9 cellular contexts compared by ENCODE assay signal in genomic region chr16:24838554-24839266, GRCh38. TPM values are rescaled to one million over a fixed set of nuclear protein-coding genes. Genes with fewer than 3 reads are reported as not detected.
DNase-seq lines count a peak whose midpoint lies in the region; ATAC-seq, FAIRE-seq and TF ChIP-seq lines count a peak whose summit lies in the region.
"Had no signal": no experiment of that assay in that cellular context is flagged by ENCODE, and none has a peak within 500 bp of the region (broad histone marks: within the 10 kb centered on the region; RNA-seq: fewer than 3 reads in every experiment).

No MANE protein-coding gene starts in this region.

- peaks cover 5% of the 10 kb centered on the region for H3K4me1 ChIP-seq in foreskin keratinocyte
- H3K4me1 ChIP-seq in pancreas, result peaks cover 0 to 8% (median 0%) of the 10 kb centered on the region in 3 donors
- no peaks in the 10 kb centered on the region for H3K4me1 ChIP-seq in effector memory CD4-positive, alpha-beta T cell (ENCODE audit: control insufficient read depth, insufficient read depth, low read length, poor library complexity, severe bottlenecking)

- intact Hi-C loops in pancreas (cut with DNase I), result no loop called here

- no peak for FAIRE-seq in pancreas (lab: Jason Lieb, UNC)

- H3K27ac ChIP-seq in foreskin keratinocyte (no peak overlapping the region), pancreas (no peak overlapping the region)
- no peak overlapping the region for H3K27ac ChIP-seq in effector memory CD4-positive, alpha-beta T cell (ENCODE audit: insufficient read depth, low read length, poor library complexity, severe bottlenecking)

- no peaks in the 10 kb centered on the region for H3K36me3 ChIP-seq in pancreas
- no peaks in the 10 kb centered on the region for H3K36me3 ChIP-seq in effector memory CD4-positive, alpha-beta T cell (ENCODE audit: control insufficient read depth, insufficient read depth, low read length)

- peak; percentile 68 for ATAC-seq in foreskin keratinocyte
- peak; percentile 84 to 94 (median 90) for ATAC-seq in pancreas
- no peak for ATAC-seq in HG03354 (IDR thresholded peaks at IDR 0.05; ENCODE audit: poor library complexity, severe bottlenecking, unreplicated experiment)

- H3K4me3 ChIP-seq in pancreas, result no peak overlapping the region
- H3K4me3 ChIP-seq in effector memory CD4-positive, alpha-beta T cell (ENCODE audit: insufficient read depth, low read depth, low read length, poor library complexity, severe bottlenecking), result no peak overlapping the region

- H3K27me3 ChIP-seq in foreskin keratinocyte, result no peaks in the 10 kb centered on the region
- H3K27me3 ChIP-seq in pancreas, result no peaks in the 10 kb centered on the region
- no peaks in the 10 kb centered on the region for H3K27me3 ChIP-seq in effector memory CD4-positive, alpha-beta T cell (replicated peaks; ENCODE audit: control insufficient read depth, insufficient read depth, low read length, poor library complexity, severe bottlenecking)

- no peaks in the 10 kb centered on the region for H3K9me3 ChIP-seq in pancreas
- no peaks in the 10 kb centered on the region for H3K9me3 ChIP-seq in effector memory CD4-positive, alpha-beta T cell (ENCODE audit: control insufficient read depth, low read length)

- WGBS in pancreas, 2 donors, result 13 to 18% methylated on average over 5 of the region's 5 CpGs

- DNase-seq in EH (ENCODE audit: low read depth) (peak; percentile 76), SKM-1 treated with dmso at 0.1 percent for 144 hours (lab: John Stamatoyannopoulos, UW; ENCODE audit: unreplicated experiment) (peak; percentile 55), foreskin keratinocyte (no peak), pancreas (no peak), HPDE6-E6E7 (ENCODE audit: extremely low spot score) (no peak), activated gamma-delta T cell treated with Interleukin-2 at 50 U/mL for 16 hours (no peak)
- DNase-seq in effector memory CD4-positive, alpha-beta T cell, result no peak
- DNase-seq: activated CD4-positive, alpha-beta T cell treated with anti-CD3 and anti-CD28 coated beads, Interleukin-2, amount 10 ng/mL, durations not matched to agents 7 days and 5 days had no signal

- TF ChIP-seq CTCF in foreskin keratinocyte (conservative IDR thresholded peaks at IDR 0.05), result no peak
- no peak for TF ChIP-seq CTCF in pancreas (IDR thresholded peaks at IDR 0.05)

RNA-seq across cellular contexts. Expression of gene SLC5A11, which starts 7.1 kb away (rescaled TPM):
- total RNA-seq in foreskin keratinocyte (not detected in 2 replicates), pancreas (1 to 10 TPM in 1 of 6 donors, under 1 TPM in 3, not detected in 2; 0.22 to 1.0 (median 0.46) TPM)
- polyA plus RNA-seq in foreskin keratinocyte (not detected in 2 replicates), pancreas (under 1 TPM; 0.08 to 0.26 TPM)
- total RNA-seq: activated CD4-positive, alpha-beta T cell treated with anti-CD3 and anti-CD28 coated beads, Interleukin-2, amount 10 ng/mL, durations not matched to agents 7 days and 5 days had no signal

Comparison
In these comparisons a context has a peak if more than half of its experiments do, and no peak if none do; other contexts are left out.
1. DNase-seq: peak in EH (single experiment) and SKM-1 treated with dmso at 0.1 percent for 144 hours (single experiment); none in foreskin keratinocyte (0 of 2), pancreas (0 of 6), HPDE6-E6E7 (single experiment), activated gamma-delta T cell treated with Interleukin-2 at 50 U/mL for 16 hours (single experiment) and effector memory CD4-positive, alpha-beta T cell (0 of 3).